In the genomic region with DNA sequence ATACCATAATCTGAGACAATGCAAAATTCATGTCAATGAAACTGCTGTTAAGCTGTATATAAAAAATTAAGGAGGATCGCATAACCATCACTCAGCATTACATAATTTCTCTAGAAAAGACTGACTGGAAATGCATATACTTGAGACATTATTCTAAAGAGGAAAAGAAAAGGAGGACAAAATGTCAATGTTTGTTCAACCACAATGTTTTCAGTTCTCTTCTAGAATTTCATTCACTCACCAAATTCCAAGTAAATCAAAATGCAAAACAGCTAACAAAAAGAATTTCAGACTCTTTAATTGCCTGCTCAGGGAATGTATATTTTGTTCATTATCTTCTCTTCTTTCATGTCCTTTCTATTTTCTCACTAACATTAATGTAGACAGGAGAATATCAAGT, we compare ENCODE assay signal across 14 cellular contexts.
DNase-seq lines count a peak whose midpoint lies in the region; ATAC-seq and TF ChIP-seq lines count a peak whose summit lies in the region.
"Had no signal": no experiment of that assay in that cellular context is flagged by ENCODE, and none has a peak within 500 bp of the region (broad histone marks: within the 10 kb centered on the region; RNA-seq: fewer than 3 reads in every experiment).

No MANE protein-coding gene starts in this region.

- H3K27me3 ChIP-seq in Karpas-422 (ENCODE audit: low read length), result no peaks in the 10 kb centered on the region

- no peak overlapping the region for H3K4me3 ChIP-seq in Karpas-422 (ENCODE audit: low read length)
- H3K4me3 ChIP-seq: A549 had no signal

- no peaks in the 10 kb centered on the region for H3K79me2 ChIP-seq in Karpas-422 (ENCODE audit: low read length)

- H3K27ac Mint-ChIP-seq in progenitor cell of endocrine pancreas, result peak overlapping the region; percentile 31
- H3K27ac Mint-ChIP-seq in natural killer cell treated with Interleukin-12 subunit alpha and Interleukin-12 subunit beta and Interleukin-15 and Interleukin-18, amount 100 ng/mL, for 72 hours, result no peak overlapping the region
- H3K27ac Mint-ChIP-seq: CD8-positive, alpha-beta memory T cell had no signal

- H3K36me3 ChIP-seq in Karpas-422 (ENCODE audit: insufficient read depth, low read length), result no peaks in the 10 kb centered on the region

- no peak overlapping the region for H3K4me3 Mint-ChIP-seq in progenitor cell of endocrine pancreas (ENCODE audit: low read depth)
- no peak overlapping the region for H3K4me3 Mint-ChIP-seq in natural killer cell treated with Interleukin-12 subunit alpha and Interleukin-12 subunit beta and Interleukin-15 and Interleukin-18, amount 100 ng/mL, for 72 hours
- H3K4me3 Mint-ChIP-seq: CD14-positive monocyte; CD8-positive, alpha-beta memory T cell had no signal

- H3K9me2 ChIP-seq in Karpas-422 (replicated peaks; ENCODE audit: insufficient read depth, low read length), result no peaks in the 10 kb centered on the region

- H3K27me3 Mint-ChIP-seq in progenitor cell of endocrine pancreas, result no peaks in the 10 kb centered on the region
- peaks cover 0 to 9% of the 10 kb centered on the region in 2 donors for H3K27me3 Mint-ChIP-seq in natural killer cell treated with Interleukin-12 subunit alpha and Interleukin-12 subunit beta and Interleukin-15 and Interleukin-18, amount 100 ng/mL, for 72 hours

- H3K9ac ChIP-seq in Karpas-422 (ENCODE audit: low read length), result no peak overlapping the region

- no peaks in the 10 kb centered on the region for H4K20me1 ChIP-seq in Karpas-422 (ENCODE audit: insufficient read depth, low read depth, low read length)

- no peak overlapping the region for H3K27ac ChIP-seq in Karpas-422 (ENCODE audit: low read length)
- H3K27ac ChIP-seq: A549 had no signal

- DNase-seq in CD1c-positive myeloid dendritic cell (ENCODE audit: extremely low spot score) (peak; percentile 19), Karpas-422 (peak; percentile 25), fibroblast of peridontal ligament (ENCODE audit: extremely low read depth) (peak; percentile 36), progenitor cell of endocrine pancreas (ENCODE audit: low spot score, unreplicated experiment) (no peak), AML-193 (lab: John Stamatoyannopoulos, UW) (no peak), mucosa of gallbladder (ENCODE audit: low spot score) (no peak), HCEC 1CT (no peak)
- DNase-seq in natural killer cell treated with Interleukin-12 subunit alpha and Interleukin-12 subunit beta and Interleukin-15 and Interleukin-18, amount 100 ng/mL, for 72 hours (ENCODE audit: low spot score), result no peak
- DNase-seq: Caco-2; CD8-positive, alpha-beta memory T cell; DND-41; GDM1 had no signal

- no peaks in the 10 kb centered on the region for H3K9me3 Mint-ChIP-seq in progenitor cell of endocrine pancreas (ENCODE audit: low read depth)
- H3K9me3 Mint-ChIP-seq in natural killer cell treated with Interleukin-12 subunit alpha and Interleukin-12 subunit beta and Interleukin-15 and Interleukin-18, amount 100 ng/mL, for 72 hours, result no peaks in the 10 kb centered on the region
- H3K9me3 Mint-ChIP-seq: CD8-positive, alpha-beta memory T cell had no signal

- peaks cover 12% of the 10 kb centered on the region for H3K4me1 Mint-ChIP-seq in progenitor cell of endocrine pancreas (ENCODE audit: low read depth)
- H3K4me1 Mint-ChIP-seq in natural killer cell treated with Interleukin-12 subunit alpha and Interleukin-12 subunit beta and Interleukin-15 and Interleukin-18, amount 100 ng/mL, for 72 hours (ENCODE audit: low read depth in 2 of 2), result no peaks in the 10 kb centered on the region
- H3K4me1 Mint-ChIP-seq: CD8-positive, alpha-beta memory T cell had no signal

- no peak overlapping the region for H3K4me2 ChIP-seq in Karpas-422 (ENCODE audit: low read depth, low read length, poor library complexity, severe bottlenecking)

- peaks cover 1% of the 10 kb centered on the region for H3K36me3 Mint-ChIP-seq in progenitor cell of endocrine pancreas (ENCODE audit: insufficient read depth)
- no peaks in the 10 kb centered on the region for H3K36me3 Mint-ChIP-seq in natural killer cell treated with Interleukin-12 subunit alpha and Interleukin-12 subunit beta and Interleukin-15 and Interleukin-18, amount 100 ng/mL, for 72 hours
- H3K36me3 Mint-ChIP-seq: CD14-positive monocyte; CD8-positive, alpha-beta memory T cell had no signal

- H2AFZ ChIP-seq in Karpas-422 (ENCODE audit: low read length), result no peak overlapping the region

- H3K4me1 ChIP-seq in Karpas-422 (ENCODE audit: low read length), result no peaks in the 10 kb centered on the region

- H3K9me3 ChIP-seq in Karpas-422 (ENCODE audit: low read length), result no peaks in the 10 kb centered on the region
- H3K9me3 ChIP-seq: A549, Caco-2 had no signal

- ATAC-seq in natural killer cell treated with Interleukin-12 subunit alpha and Interleukin-12 subunit beta and Interleukin-15 and Interleukin-18, amount 100 ng/mL, for 72 hours, result no peak
- ATAC-seq: A549 had no signal

- TF ChIP-seq CTCF in progenitor cell of endocrine pancreas (IDR thresholded peaks at IDR 0.05; ENCODE audit: unreplicated experiment), result no peak

Comparison
In these comparisons a context has a peak if more than half of its experiments do, and no peak if none do; other contexts are left out.
1. DNase-seq: peak in CD1c-positive myeloid dendritic cell (single experiment), Karpas-422 (single experiment) and fibroblast of peridontal ligament (single experiment); none in progenitor cell of endocrine pancreas (single experiment), AML-193 (0 of 2), natural killer cell treated with Interleukin-12 subunit alpha and Interleukin-12 subunit beta and Interleukin-15 and Interleukin-18, amount 100 ng/mL, for 72 hours (single experiment), mucosa of gallbladder (single experiment) and HCEC 1CT (single experiment).